In the genomic region with DNA sequence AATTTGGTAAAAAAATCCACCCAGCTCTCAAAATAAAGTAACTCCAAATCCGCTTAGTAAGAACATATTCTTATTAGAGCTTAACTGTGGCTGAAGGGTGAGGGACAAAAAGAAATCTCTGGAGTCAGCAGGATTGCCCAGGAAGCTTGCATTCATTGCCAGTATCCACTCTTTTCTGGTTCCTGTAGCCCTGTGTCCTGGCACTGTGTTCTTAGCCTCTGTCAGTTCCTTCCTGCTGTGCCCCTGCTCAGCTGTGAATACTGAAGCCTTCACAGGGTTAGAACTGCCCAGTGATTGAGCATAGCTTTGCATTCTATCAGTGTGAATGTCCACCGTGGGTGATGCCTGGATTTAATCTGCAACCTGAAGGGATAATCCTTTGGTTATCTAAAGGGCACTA, we compare ENCODE assay signal across 1 cellular context.
TF ChIP-seq lines count a peak whose summit lies in the region.

No MANE protein-coding gene starts in this region.

TF ChIP-seq in HepG2, 621 proteins besides CTCF, POLR2A, EP300 and RAD21 (continued from another document):
- TF ChIP-seq, protein P1, sequence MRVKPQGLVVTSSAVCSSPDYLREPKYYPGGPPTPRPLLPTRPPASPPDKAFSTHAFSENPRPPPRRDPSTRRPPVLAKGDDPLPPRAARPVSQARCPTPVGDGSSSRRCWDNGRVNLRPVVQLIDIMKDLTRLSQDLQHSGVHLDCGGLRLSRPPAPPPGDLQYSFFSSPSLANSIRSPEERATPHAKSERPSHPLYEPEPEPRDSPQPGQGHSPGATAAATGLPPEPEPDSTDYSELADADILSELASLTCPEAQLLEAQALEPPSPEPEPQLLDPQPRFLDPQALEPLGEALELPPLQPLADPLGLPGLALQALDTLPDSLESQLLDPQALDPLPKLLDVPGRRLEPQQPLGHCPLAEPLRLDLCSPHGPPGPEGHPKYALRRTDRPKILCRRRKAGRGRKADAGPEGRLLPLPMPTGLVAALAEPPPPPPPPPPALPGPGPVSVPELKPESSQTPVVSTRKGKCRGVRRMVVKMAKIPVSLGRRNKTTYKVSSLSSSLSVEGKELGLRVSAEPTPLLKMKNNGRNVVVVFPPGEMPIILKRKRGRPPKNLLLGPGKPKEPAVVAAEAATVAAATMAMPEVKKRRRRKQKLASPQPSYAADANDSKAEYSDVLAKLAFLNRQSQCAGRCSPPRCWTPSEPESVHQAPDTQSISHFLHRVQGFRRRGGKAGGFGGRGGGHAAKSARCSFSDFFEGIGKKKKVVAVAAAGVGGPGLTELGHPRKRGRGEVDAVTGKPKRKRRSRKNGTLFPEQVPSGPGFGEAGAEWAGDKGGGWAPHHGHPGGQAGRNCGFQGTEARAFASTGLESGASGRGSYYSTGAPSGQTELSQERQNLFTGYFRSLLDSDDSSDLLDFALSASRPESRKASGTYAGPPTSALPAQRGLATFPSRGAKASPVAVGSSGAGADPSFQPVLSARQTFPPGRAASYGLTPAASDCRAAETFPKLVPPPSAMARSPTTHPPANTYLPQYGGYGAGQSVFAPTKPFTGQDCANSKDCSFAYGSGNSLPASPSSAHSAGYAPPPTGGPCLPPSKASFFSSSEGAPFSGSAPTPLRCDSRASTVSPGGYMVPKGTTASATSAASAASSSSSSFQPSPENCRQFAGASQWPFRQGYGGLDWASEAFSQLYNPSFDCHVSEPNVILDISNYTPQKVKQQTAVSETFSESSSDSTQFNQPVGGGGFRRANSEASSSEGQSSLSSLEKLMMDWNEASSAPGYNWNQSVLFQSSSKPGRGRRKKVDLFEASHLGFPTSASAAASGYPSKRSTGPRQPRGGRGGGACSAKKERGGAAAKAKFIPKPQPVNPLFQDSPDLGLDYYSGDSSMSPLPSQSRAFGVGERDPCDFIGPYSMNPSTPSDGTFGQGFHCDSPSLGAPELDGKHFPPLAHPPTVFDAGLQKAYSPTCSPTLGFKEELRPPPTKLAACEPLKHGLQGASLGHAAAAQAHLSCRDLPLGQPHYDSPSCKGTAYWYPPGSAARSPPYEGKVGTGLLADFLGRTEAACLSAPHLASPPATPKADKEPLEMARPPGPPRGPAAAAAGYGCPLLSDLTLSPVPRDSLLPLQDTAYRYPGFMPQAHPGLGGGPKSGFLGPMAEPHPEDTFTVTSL (CRISPR knock-in tag; IDR thresholded peaks at IDR 0.05; ENCODE audit: borderline replicate concordance) = no peak
- TF ChIP-seq, protein P2, sequence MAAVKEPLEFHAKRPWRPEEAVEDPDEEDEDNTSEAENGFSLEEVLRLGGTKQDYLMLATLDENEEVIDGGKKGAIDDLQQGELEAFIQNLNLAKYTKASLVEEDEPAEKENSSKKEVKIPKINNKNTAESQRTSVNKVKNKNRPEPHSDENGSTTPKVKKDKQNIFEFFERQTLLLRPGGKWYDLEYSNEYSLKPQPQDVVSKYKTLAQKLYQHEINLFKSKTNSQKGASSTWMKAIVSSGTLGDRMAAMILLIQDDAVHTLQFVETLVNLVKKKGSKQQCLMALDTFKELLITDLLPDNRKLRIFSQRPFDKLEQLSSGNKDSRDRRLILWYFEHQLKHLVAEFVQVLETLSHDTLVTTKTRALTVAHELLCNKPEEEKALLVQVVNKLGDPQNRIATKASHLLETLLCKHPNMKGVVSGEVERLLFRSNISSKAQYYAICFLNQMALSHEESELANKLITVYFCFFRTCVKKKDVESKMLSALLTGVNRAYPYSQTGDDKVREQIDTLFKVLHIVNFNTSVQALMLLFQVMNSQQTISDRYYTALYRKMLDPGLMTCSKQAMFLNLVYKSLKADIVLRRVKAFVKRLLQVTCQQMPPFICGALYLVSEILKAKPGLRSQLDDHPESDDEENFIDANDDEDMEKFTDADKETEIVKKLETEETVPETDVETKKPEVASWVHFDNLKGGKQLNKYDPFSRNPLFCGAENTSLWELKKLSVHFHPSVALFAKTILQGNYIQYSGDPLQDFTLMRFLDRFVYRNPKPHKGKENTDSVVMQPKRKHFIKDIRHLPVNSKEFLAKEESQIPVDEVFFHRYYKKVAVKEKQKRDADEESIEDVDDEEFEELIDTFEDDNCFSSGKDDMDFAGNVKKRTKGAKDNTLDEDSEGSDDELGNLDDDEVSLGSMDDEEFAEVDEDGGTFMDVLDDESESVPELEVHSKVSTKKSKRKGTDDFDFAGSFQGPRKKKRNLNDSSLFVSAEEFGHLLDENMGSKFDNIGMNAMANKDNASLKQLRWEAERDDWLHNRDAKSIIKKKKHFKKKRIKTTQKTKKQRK (IDR thresholded peaks at IDR 0.05; ENCODE audit: low read length) = no peak
- TF ChIP-seq SSRP1 (CRISPR knock-in tag; IDR thresholded peaks at IDR 0.05) = no peak
- no peak for TF ChIP-seq ZC3H13 (CRISPR knock-in tag; IDR thresholded peaks at IDR 0.05)
- TF ChIP-seq AGO1 (IDR thresholded peaks at IDR 0.05; ENCODE audit: low read depth, low read length, poor library complexity, severe bottlenecking) = no peak
- no peak for TF ChIP-seq ARID2 (CRISPR knock-in tag; IDR thresholded peaks at IDR 0.05; ENCODE audit: borderline replicate concordance)
- TF ChIP-seq NR2C2 (CRISPR knock-in tag; IDR thresholded peaks at IDR 0.05; ENCODE audit: borderline replicate concordance) = no peak
- no peak for TF ChIP-seq PHF8 (CRISPR knock-in tag; IDR thresholded peaks at IDR 0.05)
- no peak for TF ChIP-seq KLF9 (CRISPR knock-in tag; IDR thresholded peaks at IDR 0.05; ENCODE audit: low read depth)
